ENCODE assay signal across 35 cellular contexts in the genomic region with DNA sequence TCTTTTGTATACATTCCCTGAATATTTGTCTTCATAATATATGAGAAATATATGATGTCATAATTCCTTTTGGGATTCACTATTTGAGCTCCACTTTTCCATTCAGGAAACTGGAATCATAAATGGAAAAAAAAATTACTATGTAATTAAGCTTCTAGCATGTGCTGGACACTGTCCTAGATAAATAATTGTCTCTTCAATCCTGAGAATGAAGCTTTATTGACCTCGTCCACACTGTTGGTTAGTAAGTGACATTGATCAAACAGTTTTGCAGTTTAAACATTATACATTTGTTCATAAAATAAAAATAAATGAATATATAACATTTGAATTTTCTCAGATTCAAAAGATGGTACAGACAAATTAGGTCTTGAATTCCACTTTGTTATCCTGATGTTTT.
"Had no signal": no experiment of that assay in that cellular context is flagged by ENCODE, and none has a peak within 500 bp of the region (broad histone marks: within the 10 kb centered on the region; RNA-seq: fewer than 3 reads in every experiment).

No MANE protein-coding gene starts in this region.

- H3K9ac ChIP-seq: KMS-11 had no signal

- H3K27me3 ChIP-seq: MG63 had no signal

- H3K9me3 ChIP-seq: MG63 had no signal

- H3K36me3 ChIP-seq: MG63 had no signal

- H3K4me3 ChIP-seq: MG63 had no signal

- H3K4me2 ChIP-seq: KMS-11 had no signal

- DNase-seq: Karpas-422, Kasumi-1, MG63, MM.1S, MV-4-11, NCI-H1048, NCI-H1092, NCI-H1092 treated with DMSO at 0.1 percent for 48 hours, NCI-H1105, NCI-H1105 treated with DMSO at 0.1 percent for 48 hours, NCI-H1417, NCI-H1417 treated with DMSO at 0.1 percent for 48 hours, NCI-H1436, NCI-H1436 treated with DMSO at 0.1 percent for 48 hours, NCI-H146, NCI-H1694, NCI-H1694 treated with DMSO at 0.1 percent for 48 hours, NCI-H187, NCI-H187 treated with DMSO at 0.1 percent for 48 hours, NCI-H1930, NCI-H2029, NCI-H2029 treated with DMSO at 0.1 percent for 48 hours, NCI-H2081, NCI-H2081 treated with DMSO at 0.1 percent for 48 hours, NCI-H2107, NCI-H2171, NCI-H2171 treated with DMSO at 0.1 percent for 48 hours, NCI-H2227 treated with DMSO at 0.1 percent for 48 hours, NCI-H226, NCI-H345, NCI-H446, NCI-H446 treated with DMSO at 0.1 percent for 48 hours, NCI-H510A, NCI-H510A treated with DMSO at 0.1 percent for 48 hours had no signal

- H3K27ac ChIP-seq: KMS-11 had no signal
